ENCODE assay signal across 9 cellular contexts in the genomic region with DNA sequence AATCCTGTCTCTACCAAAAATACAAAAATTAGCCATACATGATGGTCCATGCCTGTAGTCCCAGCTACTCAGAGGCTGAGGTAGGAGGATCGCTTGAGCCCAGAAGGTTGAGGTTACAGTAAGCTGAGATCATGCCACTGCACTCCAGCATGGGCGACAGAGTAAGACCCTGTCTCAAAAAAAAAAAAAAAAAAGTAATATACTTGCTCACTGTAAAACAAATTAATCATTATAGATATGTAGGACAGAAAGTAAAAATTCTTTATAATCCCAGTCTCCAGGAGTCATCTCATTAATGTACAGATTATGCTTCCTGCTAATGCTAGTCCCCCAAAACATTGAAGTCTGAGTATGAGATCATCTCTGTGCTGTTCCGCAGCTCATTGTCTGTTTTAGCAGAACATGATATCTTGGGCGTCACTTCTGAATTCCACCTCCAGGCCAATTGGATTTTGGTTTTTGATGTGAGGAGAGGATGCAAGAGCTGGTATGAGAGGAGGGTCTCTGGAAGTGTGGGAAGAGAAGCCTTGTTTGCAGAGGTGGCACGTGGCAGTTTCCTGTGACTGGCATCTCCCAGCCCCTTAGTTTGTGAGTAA.
DNase-seq lines count a peak whose midpoint lies in the region; ATAC-seq and TF ChIP-seq lines count a peak whose summit lies in the region.
"Had no signal": no experiment of that assay in that cellular context is flagged by ENCODE, and none has a peak within 500 bp of the region (broad histone marks: within the 10 kb centered on the region; RNA-seq: fewer than 3 reads in every experiment).

No MANE protein-coding gene starts in this region.

- intact Hi-C loops in IMR-90 (cut with micrococcal nuclease) (no loop called here), right lobe of liver (cut with DNase I) (no loop called here), head of caudate nucleus (cut with DNase I) (no loop called here), CD14-positive monocyte (cut with micrococcal nuclease) (no loop called here)

- dilution Hi-C loops in IMR-90 (cut with HindIII; ENCODE audit: low sequenced_read_pairs, unreplicated experiment): no loop called here

- BruUV-seq in IMR-90 (replicated peaks; lab: Mats Ljungman, UMichigan): no TSS peak

- TF ChIP-seq POLR2A in IMR-90 (IDR thresholded peaks at IDR 0.05; ENCODE audit: low read depth, low read length) (no peak), right lobe of liver (IDR thresholded peaks at IDR 0.05) (no peak)

- H3K36me3 ChIP-seq in IMR-90 (ENCODE audit: control insufficient read depth, insufficient read depth, low read length) (peaks cover 5% of the 10 kb centered on the region; the same call in 1 of the 2 replicates), brain microvascular endothelial cell (replicated peaks) (peaks cover 9% of the 10 kb centered on the region), right lobe of liver (peaks cover 0 to 9% (median 0%) of the 10 kb centered on the region in 4 donors), subcutaneous abdominal adipose tissue (ENCODE audit: control insufficient read depth in 5 of 5, insufficient read depth in 5 of 5, low read length in 5 of 5) (peaks cover 0 to 7% (median 3%) of the 10 kb centered on the region in 5 donors)

- no peaks in the 10 kb centered on the region for H3K4me1 Mint-ChIP-seq in CD14-positive monocyte

- no peaks in the 10 kb centered on the region for H3K27me3 ChIP-seq in IMR-90 (ENCODE audit: control insufficient read depth, insufficient read depth, low read length)
- H3K27me3 ChIP-seq in brain microvascular endothelial cell (replicated peaks): no peaks in the 10 kb centered on the region
- no peaks in the 10 kb centered on the region for H3K27me3 ChIP-seq in right lobe of liver
- no peaks in the 10 kb centered on the region for H3K27me3 ChIP-seq in subcutaneous abdominal adipose tissue (ENCODE audit: control insufficient read depth in 5 of 5, insufficient read depth in 4 of 5, low read length in 5 of 5)

- H3K9ac ChIP-seq in IMR-90 (ENCODE audit: low read depth, low read length) (no peak overlapping the region), subcutaneous abdominal adipose tissue (ENCODE audit: low read length in 5 of 5) (peak overlapping the region in 1 of 5 donors; percentile 55)

- peaks cover 34% of the 10 kb centered on the region for H4K20me1 ChIP-seq in IMR-90 (ENCODE audit: insufficient read depth, low read length)

- H3K36me3 Mint-ChIP-seq in CD14-positive monocyte: peaks cover 49 to 66% of the 10 kb centered on the region in 2 donors

- H3K79me1 ChIP-seq in IMR-90 (ENCODE audit: low read depth in 1 of 2, low read length in 2 of 2): peaks cover 44 to 76% of the 10 kb centered on the region in 2 experiments

- DNase-seq in IMR-90: no peak
- DNase-seq in brain microvascular endothelial cell: no peak
- no peak for DNase-seq in right lobe of liver
- DNase-seq in head of caudate nucleus: no peak
- no peak for DNase-seq in CD14-positive monocyte (ENCODE audit: low spot score)
- no peak for DNase-seq in NCI-H446 (lab: John Stamatoyannopoulos, UW)
- DNase-seq: NCI-H748 treated with DMSO at 0.1 percent for 48 hours had no signal

- H2BK5ac ChIP-seq in IMR-90 (ENCODE audit: low read depth, low read length, poor library complexity, severe bottlenecking): no peak overlapping the region

- no peak overlapping the region for H4K5ac ChIP-seq in IMR-90 (ENCODE audit: low read depth, low read length)

- no CpG with 5 or more reads among the region's 5 CpGs for WGBS in IMR-90 (ENCODE audit: extremely low coverage in 2 of 2, insufficient read length in 1 of 2), 2 experiments
- 51% methylated on average over 4 of the region's 5 CpGs for WGBS in right lobe of liver (ENCODE audit: insufficient coverage, low coverage, low lambda C conversion rate, missing lambda C conversion rate)

- H3K4ac ChIP-seq in IMR-90 (ENCODE audit: low read depth, low read length): no peak overlapping the region

- H3K4me2 ChIP-seq in IMR-90 (ENCODE audit: low read depth, low read length): peak overlapping the region; percentile 67; the same call in 1 of the 2 replicates

- H2BK120ac ChIP-seq in IMR-90 (ENCODE audit: low read depth, low read length): no peak overlapping the region

- TF ChIP-seq RAD21 in IMR-90 (IDR thresholded peaks at IDR 0.05; ENCODE audit: low read length): no peak

- no peak overlapping the region for H2BK20ac ChIP-seq in IMR-90 (ENCODE audit: low read depth, low read length)

- peaks cover 0 to 1% (median 0%) of the 10 kb centered on the region in 7 donors for H3K9me3 Mint-ChIP-seq in CD14-positive monocyte

- H3K14ac ChIP-seq in IMR-90 (replicated peaks; ENCODE audit: low read depth, low read length): 0 out of 2 replicates have a peak overlapping the region, but pooled peaks have one; percentile 11

- H4K91ac ChIP-seq in IMR-90 (ENCODE audit: insufficient read depth, low read depth, low read length): no peak overlapping the region

- no peak overlapping the region for H2AFZ ChIP-seq in IMR-90 (replicated peaks; ENCODE audit: low read length, poor library complexity)

- H2AK5ac ChIP-seq in IMR-90 (ENCODE audit: low read depth, low read length): no peak overlapping the region

- H3K18ac ChIP-seq in IMR-90 (ENCODE audit: low read depth, low read length): no peak overlapping the region

- in situ Hi-C loops in IMR-90 (cut with MboI; ENCODE audit: low sequenced_read_pairs) (no loop called here), brain microvascular endothelial cell (cut with HindIII; ENCODE audit: low pct_ligation_motif_present, low sequenced_read_pairs) (no loop called here)

- no peak overlapping the region for H4K8ac ChIP-seq in IMR-90 (ENCODE audit: low read depth in 2 of 2, low read length in 2 of 2)

- no peaks in the 10 kb centered on the region for H3K27me3 Mint-ChIP-seq in CD14-positive monocyte (ENCODE audit: low read depth in 3 of 3)

- 0 out of 2 replicates have a peak overlapping the region, but pooled peaks have one; percentile 14 for H3K23ac ChIP-seq in IMR-90 (ENCODE audit: low read depth, low read length)

- TF ChIP-seq CTCF in IMR-90 (conservative IDR thresholded peaks at IDR 0.05; ENCODE audit: low read depth, low read length) (no peak), brain microvascular endothelial cell (IDR thresholded peaks at IDR 0.05; ENCODE audit: low read depth, low read length, missing control alignments) (no peak), right lobe of liver (IDR thresholded peaks at IDR 0.05) (no peak), CD14-positive monocyte (IDR thresholded peaks at IDR 0.05) (no peak)

- H3K4me3 ChIP-seq in IMR-90 (ENCODE audit: insufficient read depth, low read depth, low read length) (no peak overlapping the region), brain microvascular endothelial cell (ENCODE audit: low read depth, low read length) (no peak overlapping the region), right lobe of liver (no peak overlapping the region), subcutaneous abdominal adipose tissue (ENCODE audit: low read depth in 1 of 5, low read length in 5 of 5) (peak overlapping the region in 1 of 5 donors; percentile 21)

- no peak overlapping the region for H2AK9ac ChIP-seq in IMR-90 (replicated peaks; ENCODE audit: low read depth, low read length, poor library complexity)

- H3K27ac ChIP-seq in IMR-90 (ENCODE audit: insufficient read depth, low read length) (no peak overlapping the region), brain microvascular endothelial cell (peak overlapping the region; percentile 58), right lobe of liver (peak overlapping the region in 2 of 3 donors; percentile 62 to 88), subcutaneous abdominal adipose tissue (ENCODE audit: low read depth, low read length) (peak overlapping the region; percentile 91)

- H3K9me3 ChIP-seq in IMR-90 (ENCODE audit: control insufficient read depth, insufficient read depth, low read length) (no peaks in the 10 kb centered on the region), right lobe of liver (no peaks in the 10 kb centered on the region), subcutaneous abdominal adipose tissue (ENCODE audit: control insufficient read depth in 5 of 5, low read length in 5 of 5) (no peaks in the 10 kb centered on the region)

- ATAC-seq in IMR-90 (ENCODE audit: low read depth) (no peak), right lobe of liver (no peak), HG03378 (IDR thresholded peaks at IDR 0.05; ENCODE audit: unreplicated experiment) (no peak)

- CTCF ChIA-PET in IMR-90 (lab: Yijun Ruan, JAX): interaction anchor here (1.2 kb wide), 1 partner anchor 88 kb away, joined by 3 read pairs; no protein-coding TSS in a partner anchor

- POLR2A ChIA-PET in IMR-90 (lab: Charles Lee; ENCODE audit: unreplicated experiment): interaction anchor here (0.6 kb wide), 1 partner anchor 72 kb away, joined by 8 read pairs; no protein-coding TSS in a partner anchor

- peaks cover 11% of the 10 kb centered on the region for H3K4me1 ChIP-seq in IMR-90 (ENCODE audit: control insufficient read depth, insufficient read depth, low read length)
- peaks cover 0 to 63% (median 38%) of the 10 kb centered on the region in 4 donors for H3K4me1 ChIP-seq in right lobe of liver
- H3K4me1 ChIP-seq in subcutaneous abdominal adipose tissue (ENCODE audit: control insufficient read depth in 5 of 5, insufficient read depth in 5 of 5, low read length in 5 of 5): peaks cover 17 to 48% (median 45%) of the 10 kb centered on the region in 5 donors

- peaks cover 21% of the 10 kb centered on the region for H3K9me1 ChIP-seq in IMR-90 (ENCODE audit: insufficient read depth, low read length)

- H2BK15ac ChIP-seq in IMR-90 (ENCODE audit: low read depth, low read length): no peak overlapping the region

- H3K4me3 Mint-ChIP-seq in CD14-positive monocyte: no peak overlapping the region

- no peak overlapping the region for H3K27ac Mint-ChIP-seq in CD14-positive monocyte

- H3K56ac ChIP-seq in IMR-90 (ENCODE audit: extremely low read depth, insufficient read depth, low read length): no peak overlapping the region

TF ChIP-seq in IMR-90, 13 proteins besides CTCF, POLR2A, EP300 and RAD21 (continues in another document):
- TF ChIP-seq, protein P1, sequence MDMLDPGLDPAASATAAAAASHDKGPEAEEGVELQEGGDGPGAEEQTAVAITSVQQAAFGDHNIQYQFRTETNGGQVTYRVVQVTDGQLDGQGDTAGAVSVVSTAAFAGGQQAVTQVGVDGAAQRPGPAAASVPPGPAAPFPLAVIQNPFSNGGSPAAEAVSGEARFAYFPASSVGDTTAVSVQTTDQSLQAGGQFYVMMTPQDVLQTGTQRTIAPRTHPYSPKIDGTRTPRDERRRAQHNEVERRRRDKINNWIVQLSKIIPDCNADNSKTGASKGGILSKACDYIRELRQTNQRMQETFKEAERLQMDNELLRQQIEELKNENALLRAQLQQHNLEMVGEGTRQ (IDR thresholded peaks at IDR 0.05; ENCODE audit: low read depth, low read length): no peak
- TF ChIP-seq CHD1 (IDR thresholded peaks at IDR 0.05; ENCODE audit: low read depth, low read length) (no peak), FOS (IDR thresholded peaks at IDR 0.05; ENCODE audit: low read depth, low read length) (no peak), SMC3 (IDR thresholded peaks at IDR 0.05; ENCODE audit: low read depth, low read length) (no peak), RCOR1 (IDR thresholded peaks at IDR 0.05; ENCODE audit: insufficient replicate concordance, low read length) (no peak)
